ENCODE assay signal across 15 cellular contexts in the genomic region with DNA sequence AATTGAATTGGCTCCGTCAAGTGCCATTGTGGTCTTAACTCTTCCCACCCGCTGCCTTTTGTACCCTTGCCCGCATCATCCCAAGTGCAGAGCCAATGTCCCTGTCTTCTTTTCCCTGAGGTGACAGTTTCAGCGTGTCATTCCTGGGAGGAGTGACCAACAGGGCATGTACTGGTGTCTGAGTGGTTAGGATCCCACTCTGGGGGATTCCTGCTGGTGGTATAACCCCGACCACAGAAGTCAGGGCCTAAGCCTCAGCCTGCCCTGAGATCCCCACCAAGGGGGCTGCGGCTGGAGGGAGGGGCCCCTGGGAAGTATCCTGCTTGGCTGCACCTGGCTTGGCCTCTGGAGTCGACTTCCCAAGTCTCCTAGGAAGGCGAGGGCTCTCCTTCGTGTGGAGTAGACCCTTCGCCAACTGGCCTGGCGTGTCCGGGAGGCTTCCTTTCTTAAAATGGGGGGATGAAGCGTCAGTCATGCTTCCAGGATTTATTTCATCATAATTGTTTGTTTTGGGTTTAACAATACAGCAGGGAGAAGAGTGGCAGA. TPM values are rescaled to one million over a fixed set of nuclear protein-coding genes. Genes with fewer than 3 reads are reported as not detected.
DNase-seq lines count a peak whose midpoint lies in the region; ATAC-seq and TF ChIP-seq lines count a peak whose summit lies in the region.
"Had no signal": no experiment of that assay in that cellular context is flagged by ENCODE, and none has a peak within 500 bp of the region (broad histone marks: within the 10 kb centered on the region; RNA-seq: fewer than 3 reads in every experiment).

No MANE protein-coding gene starts in this region.

- H2AFZ ChIP-seq in KMS-11 (ENCODE audit: low read depth) = no peak overlapping the region

- no peak overlapping the region for H3K4me3 Mint-ChIP-seq in mesothelial cell of epicardium
- no peak overlapping the region for H3K4me3 Mint-ChIP-seq in CD14-positive monocyte
- H3K4me3 Mint-ChIP-seq: central memory CD8-positive, alpha-beta T cell had no signal

- H3K4me2 ChIP-seq in KMS-11 = peak overlapping the region; percentile 43; the same call in 1 of the 2 replicates

- no peak overlapping the region for H3K9ac ChIP-seq in KMS-11

- H3K4me1 Mint-ChIP-seq in mesothelial cell of epicardium (peaks cover 55% of the 10 kb centered on the region), CD14-positive monocyte (peaks cover 6% of the 10 kb centered on the region)

- H3K27ac ChIP-seq in KMS-11 (no peak overlapping the region), caudate nucleus (ENCODE audit: low read depth, low read length) (peak overlapping the region; percentile 78), thyroid gland (peak overlapping the region; percentile 75 to 93 (median 88))
- H3K27ac ChIP-seq: neutrophil had no signal

- peak overlapping the region; percentile 76 for H3K27ac Mint-ChIP-seq in mesothelial cell of epicardium
- H3K27ac Mint-ChIP-seq in CD14-positive monocyte = no peak overlapping the region
- H3K27ac Mint-ChIP-seq in activated naive CD4-positive, alpha-beta T cell treated with anti-CD3 and anti-CD28 coated beads, Interleukin-2, amount 50 U/mL, for 72 hours = no peak overlapping the region

- H3K27me3 ChIP-seq in KMS-11 (ENCODE audit: insufficient read depth, low read depth) (peaks cover 31% of the 10 kb centered on the region), thyroid gland (no peaks in the 10 kb centered on the region)
- H3K27me3 ChIP-seq: neutrophil had no signal

- H3K4me1 ChIP-seq in KMS-11 (ENCODE audit: low read depth, poor library complexity, severe bottlenecking) (peaks cover 12% of the 10 kb centered on the region), thyroid gland (peaks cover 99 to 100% of the 10 kb centered on the region in 2 donors)

- TF ChIP-seq CTCF in KMS-11 (conservative IDR thresholded peaks at IDR 0.05; ENCODE audit: low read depth, low read length) (no peak), mesothelial cell of epicardium (IDR thresholded peaks at IDR 0.05; ENCODE audit: unreplicated experiment) (no peak), thyroid gland (IDR thresholded peaks at IDR 0.05) (no peak), CD14-positive monocyte (IDR thresholded peaks at IDR 0.05) (no peak)

- H3K4me3 ChIP-seq in KMS-11 (IDR thresholded peaks at IDR 0.05; ENCODE audit: insufficient read depth, low read depth, low read length) = no peak overlapping the region
- H3K4me3 ChIP-seq in thyroid gland (replicated peaks in 1 of 3) = no peak overlapping the region

- no peak for TF ChIP-seq POLR2A in thyroid gland (IDR thresholded peaks at IDR 0.05)

- H3K9me3 Mint-ChIP-seq in mesothelial cell of epicardium (no peaks in the 10 kb centered on the region), CD14-positive monocyte (peaks cover 0 to 2% (median 0%) of the 10 kb centered on the region in 7 donors)
- H3K9me3 Mint-ChIP-seq in activated naive CD4-positive, alpha-beta T cell treated with anti-CD3 and anti-CD28 coated beads, Interleukin-2, amount 50 U/mL, for 72 hours = no peaks in the 10 kb centered on the region
- H3K9me3 Mint-ChIP-seq: central memory CD8-positive, alpha-beta T cell had no signal

- no peak for ATAC-seq in activated naive CD4-positive, alpha-beta T cell treated with anti-CD3 and anti-CD28 coated beads, Interleukin-2, amount 50 U/mL, for 72 hours

- H3K36me3 Mint-ChIP-seq in mesothelial cell of epicardium (peaks cover 3% of the 10 kb centered on the region), CD14-positive monocyte (no peaks in the 10 kb centered on the region)
- no peaks in the 10 kb centered on the region for H3K36me3 Mint-ChIP-seq in activated naive CD4-positive, alpha-beta T cell treated with anti-CD3 and anti-CD28 coated beads, Interleukin-2, amount 50 U/mL, for 72 hours

- H3K27me3 Mint-ChIP-seq in mesothelial cell of epicardium (ENCODE audit: low read depth) (peaks cover 47% of the 10 kb centered on the region), CD14-positive monocyte (ENCODE audit: low read depth in 3 of 3) (peaks cover 1 to 5% (median 2%) of the 10 kb centered on the region in 3 donors)
- H3K27me3 Mint-ChIP-seq: central memory CD8-positive, alpha-beta T cell had no signal

- DNase-seq in caudate nucleus (lab: John Stamatoyannopoulos, UW) (no peak), mesothelial cell of epicardium (ENCODE audit: low spot score in 2 of 2, unreplicated experiment in 2 of 2) (no peak), thyroid gland (no peak), CD14-positive monocyte (ENCODE audit: low spot score) (no peak), NCI-H2029 treated with DMSO at 0.1 percent for 48 hours (lab: John Stamatoyannopoulos, UW) (no peak), SK-N-DZ (ENCODE audit: low spot score) (no peak)
- DNase-seq in activated naive CD4-positive, alpha-beta T cell treated with anti-CD3 and anti-CD28 coated beads, Interleukin-2, amount 50 U/mL, for 72 hours (ENCODE audit: low spot score in 2 of 2) = no peak
- DNase-seq: activated CD4-positive, alpha-beta T cell treated with anti-CD3 and anti-CD28 coated beads, Interleukin-2, amount 50 U/mL, for 48 hours; activated effector memory CD4-positive, alpha-beta T cell treated with anti-CD3 and anti-CD28 coated beads, Interleukin-2, amount 50 U/mL, for 16 hours; GF-D8; H7; MV-4-11 had no signal

- H3K36me3 ChIP-seq in KMS-11 (ENCODE audit: insufficient read depth) (no peaks in the 10 kb centered on the region), thyroid gland (no peaks in the 10 kb centered on the region)
- H3K36me3 ChIP-seq: neutrophil had no signal

- no peaks in the 10 kb centered on the region for H3K9me3 ChIP-seq in thyroid gland
- H3K9me3 ChIP-seq: neutrophil had no signal

- no peaks in the 10 kb centered on the region for H4K20me1 ChIP-seq in KMS-11 (ENCODE audit: insufficient read depth)

- WGBS in thyroid gland, 2 donors = 71 to 77% methylated on average over 13 of the region's 13 CpGs

- intact Hi-C loops in thyroid gland (cut with DNase I) (no loop called here), CD14-positive monocyte (cut with micrococcal nuclease) (loop anchor here in 1 of 2 donors (10.0 kb wide), 1 partner anchor 51 kb away; no protein-coding TSS in a partner anchor)

- no peaks in the 10 kb centered on the region for H3K79me2 ChIP-seq in KMS-11 (ENCODE audit: insufficient read depth, low read depth)

RNA-seq across cellular contexts. Expression of gene NFIX, which starts 40.6 kb away (rescaled TPM):
- total RNA-seq in mesothelial cell of epicardium (52.4 to 55.5 TPM (median 53.8 TPM) in 3 replicates), thyroid gland (10 to 100 TPM; 38.8 to 70.2 (median 62.4) TPM)
- under 1 TPM; 0.25 to 0.90 TPM for polyA plus RNA-seq in CD14-positive monocyte
- 1 to 10 TPM; 1.8 to 5.4 TPM for total RNA-seq in activated naive CD4-positive, alpha-beta T cell treated with anti-CD3 and anti-CD28 coated beads, Interleukin-2, amount 50 U/mL, for 72 hours
- 0.15 and 0.17 TPM in 2 replicates for polyA plus RNA-seq in SK-N-DZ (2014; cell fraction: cytosol; rRNA removed)
- 0.09 and 0.22 TPM in 2 replicates for polyA plus RNA-seq in SK-N-DZ (2014; cell fraction: nucleus; rRNA removed)
